ENCODE assay signal across 8 cellular contexts in the genomic region with DNA sequence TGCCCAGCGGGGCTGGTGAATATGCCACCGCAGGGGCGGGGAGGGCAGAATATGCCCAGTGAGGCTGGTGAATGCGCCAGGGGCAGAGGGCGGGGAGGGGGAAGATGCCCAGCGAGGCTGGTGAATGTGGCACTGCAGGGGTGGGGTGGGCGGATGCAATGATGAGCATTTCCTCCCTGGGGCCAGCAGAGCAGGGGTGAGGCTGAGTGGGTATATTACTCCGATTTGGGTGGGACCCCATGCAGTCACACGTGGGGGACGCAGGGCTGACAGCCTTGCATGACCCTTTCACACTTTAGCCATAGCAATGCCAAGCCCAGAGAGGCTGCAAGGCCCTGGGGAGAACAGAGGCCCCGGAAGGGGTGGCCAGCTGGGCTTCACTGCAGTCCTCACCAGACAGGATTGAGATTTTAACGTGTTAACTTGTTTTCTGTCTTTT. TPM values are rescaled to one million over a fixed set of nuclear protein-coding genes. Genes with fewer than 3 reads are reported as not detected.
DNase-seq lines count a peak whose midpoint lies in the region; ATAC-seq, FAIRE-seq and TF ChIP-seq lines count a peak whose summit lies in the region.

No MANE protein-coding gene starts in this region.

- no peaks in the 10 kb centered on the region for H3K9me3 ChIP-seq in H1 (ENCODE audit: insufficient read depth in 2 of 2, low read depth in 1 of 2, low read length in 1 of 2)
- peaks cover 15% of the 10 kb centered on the region for H3K9me3 ChIP-seq in trophoblast cell (ENCODE audit: insufficient read depth, low read depth, low read length)

- no peak overlapping the region for H2BK20ac ChIP-seq in H1 (ENCODE audit: low read length)

- H3K4me1 ChIP-seq in H1 (replicated peaks in 1 of 4; ENCODE audit: control insufficient read depth in 3 of 4, insufficient read depth in 4 of 4, low read length in 3 of 4): peaks cover 0 to 30% (median 20%) of the 10 kb centered on the region in 4 experiments; a peak in 5 of 7 replicates
- peaks cover 16 to 33% of the 10 kb centered on the region in 2 experiments for H3K4me1 ChIP-seq in trophoblast cell (ENCODE audit: control insufficient read depth in 1 of 2, insufficient read depth in 2 of 2, low read length in 2 of 2)

- H2AK5ac ChIP-seq in H1 (ENCODE audit: low read depth, low read length): no peak overlapping the region
- H2AK5ac ChIP-seq in trophoblast cell (ENCODE audit: low read length): no peak overlapping the region

- H2BK120ac ChIP-seq in H1 (replicated peaks; ENCODE audit: low read depth, low read length): no peak overlapping the region
- H2BK120ac ChIP-seq in trophoblast cell (ENCODE audit: insufficient read depth, low read length, poor library complexity): no peak overlapping the region

- H2BK12ac ChIP-seq in H1 (ENCODE audit: low read depth, low read length) (0 out of 2 replicates have a peak overlapping the region, but pooled peaks have one; percentile 75), trophoblast cell (ENCODE audit: low read length) (no peak overlapping the region)

- no peak overlapping the region for H4K91ac ChIP-seq in H1 (replicated peaks; ENCODE audit: insufficient read length, low read length)
- no peak overlapping the region for H4K91ac ChIP-seq in trophoblast cell (ENCODE audit: low read depth, low read length)

- TF ChIP-seq EP300 in H1 (IDR thresholded peaks at IDR 0.05; ENCODE audit: borderline replicate concordance in 1 of 2, low read depth in 2 of 2, low read length in 2 of 2): no peak

- H3K18ac ChIP-seq in H1 (ENCODE audit: extremely low read depth, low read length): no peak overlapping the region; the same call in 1 of the 2 replicates
- no peak overlapping the region for H3K18ac ChIP-seq in trophoblast cell (ENCODE audit: low read length)

- no peak for ATAC-seq in GM19035 (IDR thresholded peaks at IDR 0.05; ENCODE audit: unreplicated experiment)
- no peak for ATAC-seq in GM18861 (IDR thresholded peaks at IDR 0.05; ENCODE audit: unreplicated experiment)

- H2AFZ ChIP-seq in H1 (ENCODE audit: low read length) (no peak overlapping the region), trophoblast cell (ENCODE audit: insufficient read depth, low read length, poor library complexity) (no peak overlapping the region)

- H3K27ac ChIP-seq in H1 (ENCODE audit: low read depth, low read length): no peak overlapping the region
- no peak overlapping the region for H3K27ac ChIP-seq in trophoblast cell (ENCODE audit: low read depth, low read length)

- H4K8ac ChIP-seq in H1 (ENCODE audit: extremely low read depth, insufficient read depth, low read length) (no peak overlapping the region), trophoblast cell (ENCODE audit: low read depth, low read length) (no peak overlapping the region)

- H3K27me3 ChIP-seq in H7 (ENCODE audit: control insufficient read depth, insufficient read depth, low read length) (peaks cover 79% of the 10 kb centered on the region), H1 (replicated peaks in 1 of 4; ENCODE audit: control insufficient read depth in 3 of 4, extremely low read depth in 1 of 4, insufficient read depth in 3 of 4, low read length in 3 of 4) (peaks cover 25 to 88% (median 68%) of the 10 kb centered on the region in 4 experiments), trophoblast cell (ENCODE audit: insufficient read depth, low read length) (peaks cover 51% of the 10 kb centered on the region)

- H3K14ac ChIP-seq in H1 (ENCODE audit: insufficient read length) (no peak overlapping the region), trophoblast cell (ENCODE audit: low read length) (no peak overlapping the region)

- CTCF ChIA-PET in H1 (lab: Charles Lee; ENCODE audit: partially characterized antibody): interaction anchor here (1.0 to 1.5 kb wide), 2 partner anchors 17 to 131 kb away, joined by 3 read pairs; no protein-coding TSS in a partner anchor

- H3K79me2 ChIP-seq in H1 (ENCODE audit: control insufficient read depth in 1 of 2, insufficient read depth in 2 of 2, low read length in 2 of 2): no peaks in the 10 kb centered on the region
- H3K79me2 ChIP-seq in trophoblast cell (ENCODE audit: control insufficient read depth, insufficient read depth, low read length, poor library complexity): no peaks in the 10 kb centered on the region

- H3K9ac ChIP-seq in H1 (replicated peaks in 1 of 4; ENCODE audit: extremely low read depth in 1 of 4, low read depth in 3 of 4, low read length in 3 of 4) (no peak overlapping the region), trophoblast cell (ENCODE audit: low read length) (no peak overlapping the region)

- H3K9me3 Mint-ChIP-seq in activated CD4-positive, alpha-beta T cell treated with anti-CD3 and anti-CD28 coated beads, Interleukin-2, amount 10 ng/mL, durations not matched to agents 24 days and 14 days: no peaks in the 10 kb centered on the region

- peak overlapping the region; percentile 77 to 86; a peak in 3 of 4 replicates for H3K4me2 ChIP-seq in H1 (ENCODE audit: insufficient read depth in 1 of 2, low read depth in 2 of 2, low read length in 2 of 2)
- no peak overlapping the region for H3K4me2 ChIP-seq in trophoblast cell (ENCODE audit: low read length)

- peaks cover 7% of the 10 kb centered on the region; the same call in 1 of the 2 replicates for H3K23me2 ChIP-seq in H1 (ENCODE audit: low read depth, low read length)

- POLR2A ChIA-PET in H1 (lab: Charles Lee; ENCODE audit: partially characterized antibody): interaction anchor here (0.9 to 2.4 kb wide), 4 partner anchors 9 to 144 kb away, joined by 3 to 7 read pairs (median 4); a partner anchor contains a TSS

- no peak overlapping the region for H2BK15ac ChIP-seq in H1 (ENCODE audit: low read length)

- intact Hi-C loops in activated CD4-positive, alpha-beta T cell treated with anti-CD3 and anti-CD28 coated beads, Interleukin-2, amount 10 ng/mL, durations not matched to agents 24 days and 14 days (cut with micrococcal nuclease): no loop called here

- TF ChIP-seq CTCF in H1 (IDR thresholded peaks at IDR 0.05; ENCODE audit: control extremely low read depth in 1 of 3, insufficient read depth in 1 of 3, low read depth in 1 of 3, low read length in 3 of 3): no peak

- H3K4ac ChIP-seq in H1 (replicated peaks; ENCODE audit: insufficient read length, low read depth, low read length): no peak overlapping the region
- H3K4ac ChIP-seq in trophoblast cell (ENCODE audit: low read depth, low read length): no peak overlapping the region

- DNase-seq in H7 (peak; percentile 71), H1 (ENCODE audit: low read depth in 1 of 2, low spot score in 2 of 2) (no peak), trophoblast cell (no peak), NCI-H446 (lab: John Stamatoyannopoulos, UW) (no peak)
- peak; percentile 78 for DNase-seq in activated CD4-positive, alpha-beta T cell treated with anti-CD3 and anti-CD28 coated beads, Interleukin-2, amount 10 ng/mL, durations not matched to agents 24 days and 14 days
- peak in 2 of 3 experiments; percentile 52 to 57 for DNase-seq in stimulated activated CD4-positive, alpha-beta T cell treated with anti-CD3 and anti-CD28 coated beads, TNF-alpha, amount 100 ng/mL, for 4 hours (ENCODE audit: low read depth in 3 of 3)

- H3K36me3 ChIP-seq in H7 (replicated peaks; ENCODE audit: control insufficient read depth, insufficient read depth, low read length) (no peaks in the 10 kb centered on the region), H1 (ENCODE audit: control insufficient read depth in 2 of 4, insufficient read depth in 4 of 4, low read length in 3 of 4) (peaks cover 0 to 4% (median 0%) of the 10 kb centered on the region in 4 experiments; a peak in 1 of 8 replicates), trophoblast cell (ENCODE audit: control insufficient read depth in 1 of 2, insufficient read depth in 2 of 2, low read length in 2 of 2) (no peaks in the 10 kb centered on the region)

- no peak overlapping the region for H4K5ac ChIP-seq in H1 (ENCODE audit: insufficient read length, low read depth, low read length)

- no peak for FAIRE-seq in H1 (lab: Jason Lieb, UNC)

- H3K4me3 Mint-ChIP-seq in activated CD4-positive, alpha-beta T cell treated with anti-CD3 and anti-CD28 coated beads, Interleukin-2, amount 10 ng/mL, durations not matched to agents 24 days and 14 days: peak overlapping the region; percentile 85

- H3K36me3 Mint-ChIP-seq in activated CD4-positive, alpha-beta T cell treated with anti-CD3 and anti-CD28 coated beads, Interleukin-2, amount 10 ng/mL, durations not matched to agents 24 days and 14 days (ENCODE audit: low read depth): peaks cover 9% of the 10 kb centered on the region

- H2BK5ac ChIP-seq in H1 (ENCODE audit: low read depth, low read length) (no peak overlapping the region), trophoblast cell (ENCODE audit: low read depth, low read length, poor library complexity) (no peak overlapping the region)

- no peaks in the 10 kb centered on the region for H3K79me1 ChIP-seq in H1 (ENCODE audit: low read depth, low read length)
- H3K79me1 ChIP-seq in trophoblast cell (ENCODE audit: low read length): no peaks in the 10 kb centered on the region

- H3K27ac Mint-ChIP-seq in activated CD4-positive, alpha-beta T cell treated with anti-CD3 and anti-CD28 coated beads, Interleukin-2, amount 10 ng/mL, durations not matched to agents 24 days and 14 days: peak overlapping the region; percentile 72

- no peak overlapping the region for H3K23ac ChIP-seq in H1 (ENCODE audit: insufficient read length)
- H3K23ac ChIP-seq in trophoblast cell (ENCODE audit: low read length): no peak overlapping the region

- H3K27me3 Mint-ChIP-seq in activated CD4-positive, alpha-beta T cell treated with anti-CD3 and anti-CD28 coated beads, Interleukin-2, amount 10 ng/mL, durations not matched to agents 24 days and 14 days: no peaks in the 10 kb centered on the region

- TF ChIP-seq RAD21 in H1 (IDR thresholded peaks at IDR 0.05 in 1 of 2, conservative IDR thresholded peaks at IDR 0.05 in 1 of 2; ENCODE audit: low read depth in 2 of 2, low read length in 2 of 2): no peak

- WGBS in H1 (ENCODE audit: extremely low coverage in 1 of 2, insufficient coverage in 1 of 2, insufficient read length in 1 of 2, insufficient replicate concordance in 2 of 2, low coverage in 1 of 2, low lambda C conversion rate in 2 of 2, missing lambda C conversion rate in 1 of 2), 2 experiments: 46% methylated on average over 8 of the region's 12 CpGs; no CpG with 5 or more reads in 1 of the 2 experiments
- no CpG with 5 or more reads among the region's 12 CpGs for WGBS in trophoblast cell (ENCODE audit: extremely low coverage, insufficient coverage, insufficient read length)

- TF ChIP-seq POLR2A in H1 (IDR thresholded peaks at IDR 0.05; ENCODE audit: control extremely low read depth in 1 of 2, low read depth in 2 of 2, low read length in 2 of 2): no peak

- H3K56ac ChIP-seq in H1 (replicated peaks; ENCODE audit: insufficient read length, low read depth, low read length): no peak overlapping the region

- peaks cover 54% of the 10 kb centered on the region for H3K4me1 Mint-ChIP-seq in activated CD4-positive, alpha-beta T cell treated with anti-CD3 and anti-CD28 coated beads, Interleukin-2, amount 10 ng/mL, durations not matched to agents 24 days and 14 days

- H3K4me3 ChIP-seq in H7 (ENCODE audit: insufficient read depth, low read depth, low read length) (no peak overlapping the region), H1 (ENCODE audit: extremely low read depth in 1 of 4, insufficient read depth in 2 of 4, low read depth in 3 of 4, low read length in 4 of 4) (peak overlapping the region in 1 of 4 experiments; percentile 58; a peak in 1 of 8 replicates), trophoblast cell (ENCODE audit: low read depth, low read length) (no peak overlapping the region)

- H4K12ac ChIP-seq in trophoblast cell (ENCODE audit: low read depth, low read length): no peak overlapping the region

- peaks cover 0 to 3% of the 10 kb centered on the region in 2 experiments for H4K20me1 ChIP-seq in H1 (replicated peaks in 1 of 2; ENCODE audit: control insufficient read depth in 1 of 2, insufficient read depth in 2 of 2, low read length in 2 of 2)

RNA-seq across cellular contexts. Expression of a gene that starts 9.3 kb away (rescaled TPM):
- 30.3 and 35.0 TPM in 2 replicates for total RNA-seq in H7 (2014; rRNA removed; shearing (Covaris generic))
- total RNA-seq in activated CD4-positive, alpha-beta T cell treated with anti-CD3 and anti-CD28 coated beads, Interleukin-2, amount 10 ng/mL, durations not matched to agents 24 days and 14 days: 74.6 and 80.8 TPM in 2 replicates
- total RNA-seq in H1 (2021; fragmentation: NEBNext Ultra II Directional; extraction: Animal tissue kit (Norgen Biotek cat#: 25700)): 57.3 and 64.1 TPM in 2 replicates
- 17.7 and 34.6 TPM in 2 replicates for polyA plus RNA-seq in H1 (2011; rRNA removed)
- polyA plus RNA-seq in H1 (2011; cell fraction: cytosol; rRNA removed): 43.7 TPM
- 28.5 TPM for polyA plus RNA-seq in H1 (2011; cell fraction: nucleus; rRNA removed)
- polyA plus RNA-seq in H1 (2012, experiment 1 of 2): 20.8 to 42.4 TPM (median 39.1 TPM) in 4 replicates
- 28.1 TPM for polyA plus RNA-seq in H1 (2012, experiment 2 of 2)
- 28.3 TPM for polyA plus RNA-seq in H1 (2013, experiment 1 of 2)
- polyA plus RNA-seq in H1 (2013, experiment 2 of 2): 30.5 TPM
- polyA minus RNA-seq in H1 (2011; rRNA and poly(A)+ RNA removed): 5.9 and 6.3 TPM in 2 replicates
- polyA minus RNA-seq in H1 (2011; cell fraction: cytosol; rRNA and poly(A)+ RNA removed): 28.0 TPM
- polyA minus RNA-seq in H1 (2011; cell fraction: nucleus; rRNA and poly(A)+ RNA removed): 8.6 TPM
- 19.1 and 21.1 TPM in 2 replicates for polyA plus RNA-seq in trophoblast cell (2013)

RNA-seq across cellular contexts. Expression of a gene that starts 9.9 kb away (rescaled TPM):
- 1.4 and 2.4 TPM in 2 replicates for total RNA-seq in H7 (2014; rRNA removed; shearing (Covaris generic))
- total RNA-seq in activated CD4-positive, alpha-beta T cell treated with anti-CD3 and anti-CD28 coated beads, Interleukin-2, amount 10 ng/mL, durations not matched to agents 24 days and 14 days: 265 and 266 TPM in 2 replicates
- 0.24 and 0.36 TPM in 2 replicates for total RNA-seq in H1 (2021; fragmentation: NEBNext Ultra II Directional; extraction: Animal tissue kit (Norgen Biotek cat#: 25700))
- polyA plus RNA-seq in H1 (2011; rRNA removed): 0.63 and 0.89 TPM in 2 replicates
- 0.76 TPM for polyA plus RNA-seq in H1 (2011; cell fraction: cytosol; rRNA removed)
- polyA plus RNA-seq in H1 (2011; cell fraction: nucleus; rRNA removed): 1.6 TPM
- 0.40 to 0.58 TPM (median 0.48 TPM) in 4 replicates for polyA plus RNA-seq in H1 (2012, experiment 1 of 2)
- polyA plus RNA-seq in H1 (2012, experiment 2 of 2): 0.49 TPM
- polyA plus RNA-seq in H1 (2013, experiment 1 of 2): 0.26 TPM
- polyA plus RNA-seq in H1 (2013, experiment 2 of 2): 0.52 TPM
- 0.25 and 0.27 TPM in 2 replicates for polyA minus RNA-seq in H1 (2011; rRNA and poly(A)+ RNA removed)
- polyA minus RNA-seq in H1 (2011; cell fraction: cytosol; rRNA and poly(A)+ RNA removed): not detected
- 0.70 TPM for polyA minus RNA-seq in H1 (2011; cell fraction: nucleus; rRNA and poly(A)+ RNA removed)
- polyA plus RNA-seq in trophoblast cell (2013): 0.03 TPM in 2 replicates

RNA-seq across cellular contexts. Expression of a gene that starts 57.1 kb away (rescaled TPM):
- 117 and 134 TPM in 2 replicates for total RNA-seq in H7 (2014; rRNA removed; shearing (Covaris generic))
- total RNA-seq in activated CD4-positive, alpha-beta T cell treated with anti-CD3 and anti-CD28 coated beads, Interleukin-2, amount 10 ng/mL, durations not matched to agents 24 days and 14 days: 44.2 and 46.5 TPM in 2 replicates
- 124 and 130 TPM in 2 replicates for total RNA-seq in H1 (2021; fragmentation: NEBNext Ultra II Directional; extraction: Animal tissue kit (Norgen Biotek cat#: 25700))
- polyA plus RNA-seq in H1 (2011; rRNA removed): 88.9 and 90.8 TPM in 2 replicates
- polyA plus RNA-seq in H1 (2011; cell fraction: cytosol; rRNA removed): 98.5 TPM
- 76.0 TPM for polyA plus RNA-seq in H1 (2011; cell fraction: nucleus; rRNA removed)
- polyA plus RNA-seq in H1 (2012, experiment 1 of 2): 76.4 to 95.3 TPM (median 87.0 TPM) in 4 replicates
- 117 TPM for polyA plus RNA-seq in H1 (2012, experiment 2 of 2)
- 140 TPM for polyA plus RNA-seq in H1 (2013, experiment 1 of 2)
- 172 TPM for polyA plus RNA-seq in H1 (2013, experiment 2 of 2)
- polyA minus RNA-seq in H1 (2011; rRNA and poly(A)+ RNA removed): 63.7 and 69.2 TPM in 2 replicates
- polyA minus RNA-seq in H1 (2011; cell fraction: cytosol; rRNA and poly(A)+ RNA removed): 110 TPM
- polyA minus RNA-seq in H1 (2011; cell fraction: nucleus; rRNA and poly(A)+ RNA removed): 39.1 TPM
- 258 and 262 TPM in 2 replicates for polyA plus RNA-seq in trophoblast cell (2013)

Comparison
In these comparisons a context has a peak if more than half of its experiments do, and no peak if none do; other contexts are left out.
1. DNase-seq: peak in H7 (single experiment), activated CD4-positive, alpha-beta T cell treated with anti-CD3 and anti-CD28 coated beads, Interleukin-2, amount 10 ng/mL, durations not matched to agents 24 days and 14 days (single experiment) and stimulated activated CD4-positive, alpha-beta T cell treated with anti-CD3 and anti-CD28 coated beads, TNF-alpha, amount 100 ng/mL, for 4 hours (2 of 3); none in H1 (0 of 2), trophoblast cell (0 of 2) and NCI-H446 (0 of 2).
2. RNA of a gene that starts 9.9 kb away (total RNA-seq): 265 to 266 TPM in activated CD4-positive, alpha-beta T cell treated with anti-CD3 and anti-CD28 coated beads, Interleukin-2, amount 10 ng/mL, durations not matched to agents 24 days and 14 days; 1.4 to 2.4 TPM in H7 and 0.24 to 0.36 TPM in H1; every median in the first group is over 10 times any median in the second.